In the genomic region with DNA sequence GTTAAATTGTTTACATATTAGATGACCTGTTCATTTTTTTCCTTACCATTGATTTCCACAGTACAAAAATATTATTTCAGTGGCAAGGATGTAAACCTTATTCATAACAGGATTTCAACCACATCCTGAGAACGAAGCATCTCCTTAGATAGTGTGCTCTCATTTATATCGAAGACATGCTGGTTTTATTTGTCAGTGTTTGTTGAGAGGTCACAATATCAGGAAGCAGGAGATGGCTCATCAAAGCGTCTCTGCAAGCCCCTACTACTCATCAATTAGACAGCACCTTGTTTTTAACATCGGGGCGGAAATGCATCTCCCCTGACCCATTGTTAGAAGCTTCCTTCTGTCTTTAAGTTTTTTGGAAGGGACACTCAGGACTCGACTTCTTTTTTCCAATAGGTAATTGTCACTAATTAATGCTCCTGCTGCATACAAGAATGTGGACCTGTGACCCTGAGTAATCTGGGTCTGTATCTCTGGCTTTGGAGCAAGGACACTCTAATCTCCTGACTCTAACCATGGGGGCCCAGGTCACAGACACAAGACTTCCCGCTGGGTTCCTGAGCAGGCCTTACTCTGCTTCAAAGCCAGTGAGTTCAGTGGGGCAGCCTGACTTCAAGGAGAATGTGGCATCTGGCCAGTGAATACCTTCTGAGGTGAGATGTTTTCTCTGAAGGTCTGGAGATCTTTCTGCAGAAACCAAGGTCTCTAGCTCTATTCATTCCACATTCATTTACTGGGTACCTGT, we compare ENCODE assay signal across 17 cellular contexts. TPM values are rescaled to one million over a fixed set of nuclear protein-coding genes. Genes with fewer than 3 reads are reported as not detected.
DNase-seq lines count a peak whose midpoint lies in the region; TF ChIP-seq lines count a peak whose summit lies in the region.
"Had no signal": no experiment of that assay in that cellular context is flagged by ENCODE, and none has a peak within 500 bp of the region (broad histone marks: within the 10 kb centered on the region; RNA-seq: fewer than 3 reads in every experiment).

No MANE protein-coding gene starts in this region.

- no peak overlapping the region for H2BK120ac ChIP-seq in trophoblast cell (ENCODE audit: insufficient read depth, low read length, poor library complexity)

- H3K79me2 ChIP-seq in Loucy (ENCODE audit: insufficient read depth, low read length) (no peaks in the 10 kb centered on the region), trophoblast cell (ENCODE audit: control insufficient read depth, insufficient read depth, low read length, poor library complexity) (no peaks in the 10 kb centered on the region)

- H2BK12ac ChIP-seq in trophoblast cell (ENCODE audit: low read length), result peak overlapping the region; percentile 80

- intact Hi-C loops in tibial artery (cut with DNase I; ENCODE audit: low total_unique reads), result no loop called here
- intact Hi-C loops in vagina (cut with DNase I), result no loop called here

- peak overlapping the region; percentile 47 for H3K4me2 ChIP-seq in BLaER1
- no peak overlapping the region for H3K4me2 ChIP-seq in Loucy (ENCODE audit: low read depth, low read length, poor library complexity, severe bottlenecking)
- no peak overlapping the region for H3K4me2 ChIP-seq in trophoblast cell (ENCODE audit: low read length)

- H3K27me3 ChIP-seq in BLaER1 (no peaks in the 10 kb centered on the region), Loucy (ENCODE audit: insufficient read depth, low read length, poor library complexity, severe bottlenecking) (no peaks in the 10 kb centered on the region), endodermal cell (ENCODE audit: control insufficient read depth, insufficient read depth, low read length, poor library complexity, severe bottlenecking) (no peaks in the 10 kb centered on the region), trophoblast cell (ENCODE audit: insufficient read depth, low read length) (no peaks in the 10 kb centered on the region), tibial artery (no peaks in the 10 kb centered on the region), vagina (no peaks in the 10 kb centered on the region)

- H2AFZ ChIP-seq in Loucy (ENCODE audit: low read length) (peak overlapping the region; percentile 33; the same call in 1 of the 2 replicates), trophoblast cell (ENCODE audit: insufficient read depth, low read length, poor library complexity) (no peak overlapping the region)

- TF ChIP-seq CTCF in Loucy (conservative IDR thresholded peaks at IDR 0.05; ENCODE audit: low read length), result no peak
- TF ChIP-seq CTCF in endodermal cell (conservative IDR thresholded peaks at IDR 0.05), result no peak
- no peak for TF ChIP-seq CTCF in glutamatergic neuron (IDR thresholded peaks at IDR 0.05; ENCODE audit: partially characterized antibody, unreplicated experiment)
- no peak for TF ChIP-seq CTCF in tibial artery (IDR thresholded peaks at IDR 0.05)
- no peak for TF ChIP-seq CTCF in vagina (IDR thresholded peaks at IDR 0.05)

- WGBS in endodermal cell (ENCODE audit: insufficient coverage in 1 of 2, insufficient read length in 1 of 2), 2 experiments, result 79 to 93% methylated on average over 6 to 7 of the region's 7 CpGs
- no CpG with 5 or more reads among the region's 7 CpGs for WGBS in trophoblast cell (ENCODE audit: extremely low coverage, insufficient coverage, insufficient read length)

- H3K14ac ChIP-seq in trophoblast cell (ENCODE audit: low read length), result peak overlapping the region; percentile 70

- TF ChIP-seq POLR2A in vagina (IDR thresholded peaks at IDR 0.05), result no peak

- H3K27ac ChIP-seq in BLaER1 (no peak overlapping the region), endodermal cell (ENCODE audit: low read depth, low read length) (no peak overlapping the region), trophoblast cell (ENCODE audit: low read depth, low read length) (no peak overlapping the region), tibial artery (no peak overlapping the region), vagina (no peak overlapping the region)

- H2AK5ac ChIP-seq in trophoblast cell (ENCODE audit: low read length), result no peak overlapping the region

- H3K4ac ChIP-seq in trophoblast cell (ENCODE audit: low read depth, low read length), result no peak overlapping the region

- no peaks in the 10 kb centered on the region for H3K9me3 Mint-ChIP-seq in endodermal cell
- peaks cover 1% of the 10 kb centered on the region for H3K9me3 Mint-ChIP-seq in glutamatergic neuron (ENCODE audit: unreplicated experiment)
- H3K9me3 Mint-ChIP-seq: CD4-positive, alpha-beta T cell had no signal

- no peak overlapping the region for H3K9ac ChIP-seq in BLaER1
- H3K9ac ChIP-seq in Loucy (ENCODE audit: low read depth, low read length, poor library complexity, severe bottlenecking), result no peak overlapping the region
- no peak overlapping the region for H3K9ac ChIP-seq in endodermal cell (ENCODE audit: extremely low read depth, low read length, poor library complexity, severe bottlenecking)
- H3K9ac ChIP-seq in trophoblast cell (ENCODE audit: low read length), result no peak overlapping the region

- H3K4me3 ChIP-seq in BLaER1 (no peak overlapping the region), Loucy (ENCODE audit: low read length, poor library complexity, severe bottlenecking) (no peak overlapping the region), endodermal cell (ENCODE audit: low read length) (no peak overlapping the region), trophoblast cell (ENCODE audit: low read depth, low read length) (no peak overlapping the region), tibial artery (no peak overlapping the region), vagina (no peak overlapping the region)

- peaks cover 4% of the 10 kb centered on the region for H3K79me1 ChIP-seq in trophoblast cell (ENCODE audit: low read length)

- H3K9me2 ChIP-seq in Loucy (replicated peaks; ENCODE audit: low read depth, low read length), result no peaks in the 10 kb centered on the region

- H3K4me1 Mint-ChIP-seq in endodermal cell, result peaks cover 16% of the 10 kb centered on the region
- H3K4me1 Mint-ChIP-seq in glutamatergic neuron (ENCODE audit: low read depth, unreplicated experiment), result peaks cover 1% of the 10 kb centered on the region

- no peak overlapping the region for H3K18ac ChIP-seq in trophoblast cell (ENCODE audit: low read length)

- H3K4me3 Mint-ChIP-seq in endodermal cell (no peak overlapping the region), glutamatergic neuron (ENCODE audit: unreplicated experiment) (no peak overlapping the region)
- H3K4me3 Mint-ChIP-seq: CD4-positive, alpha-beta T cell had no signal

- H2BK5ac ChIP-seq in trophoblast cell (ENCODE audit: low read depth, low read length, poor library complexity), result no peak overlapping the region

- H3K36me3 Mint-ChIP-seq in endodermal cell (ENCODE audit: low read depth) (no peaks in the 10 kb centered on the region), glutamatergic neuron (ENCODE audit: unreplicated experiment) (no peaks in the 10 kb centered on the region)

- H3K27ac Mint-ChIP-seq in endodermal cell, result no peak overlapping the region
- H3K27ac Mint-ChIP-seq in glutamatergic neuron (ENCODE audit: unreplicated experiment), result no peak overlapping the region
- H3K27ac Mint-ChIP-seq: CD4-positive, alpha-beta T cell had no signal

- H4K20me1 ChIP-seq in BLaER1, result no peaks in the 10 kb centered on the region
- no peaks in the 10 kb centered on the region for H4K20me1 ChIP-seq in Loucy (ENCODE audit: insufficient read depth, low read length, poor library complexity, severe bottlenecking)

- no peaks in the 10 kb centered on the region for H3K36me3 ChIP-seq in BLaER1
- no peaks in the 10 kb centered on the region for H3K36me3 ChIP-seq in Loucy (ENCODE audit: insufficient read depth, low read length)
- no peaks in the 10 kb centered on the region for H3K36me3 ChIP-seq in endodermal cell (ENCODE audit: control insufficient read depth, insufficient read depth, low read length)
- H3K36me3 ChIP-seq in trophoblast cell (ENCODE audit: control insufficient read depth in 1 of 2, insufficient read depth in 2 of 2, low read length in 2 of 2), result no peaks in the 10 kb centered on the region
- H3K36me3 ChIP-seq in tibial artery, result no peaks in the 10 kb centered on the region
- no peaks in the 10 kb centered on the region for H3K36me3 ChIP-seq in vagina

- peak overlapping the region; percentile 23 for H4K8ac ChIP-seq in trophoblast cell (ENCODE audit: low read depth, low read length)

- H3K9me3 ChIP-seq in BLaER1 (no peaks in the 10 kb centered on the region), Loucy (ENCODE audit: insufficient read depth, low read depth, low read length) (no peaks in the 10 kb centered on the region), endodermal cell (ENCODE audit: control insufficient read depth, low read length) (no peaks in the 10 kb centered on the region), trophoblast cell (ENCODE audit: insufficient read depth, low read depth, low read length) (no peaks in the 10 kb centered on the region), tibial artery (no peaks in the 10 kb centered on the region), vagina (no peaks in the 10 kb centered on the region)

- 0 out of 2 replicates have a peak, but pooled peaks cover 6% of the 10 kb centered on the region for H3F3A ChIP-seq in Loucy (ENCODE audit: low read depth)

- H4K12ac ChIP-seq in trophoblast cell (ENCODE audit: low read depth, low read length), result no peak overlapping the region

- H4K91ac ChIP-seq in trophoblast cell (ENCODE audit: low read depth, low read length), result no peak overlapping the region

- peak; percentile 67 for DNase-seq in endodermal cell
- DNase-seq in trophoblast cell, result no peak
- no peak for DNase-seq in glutamatergic neuron
- no peak for DNase-seq in tibial artery
- DNase-seq in EL, result no peak
- no peak for DNase-seq in vagina (ENCODE audit: extremely low spot score in 2 of 2)
- DNase-seq: 8988T; AML-193; C1 segment of cervical spinal cord; CD4-positive, alpha-beta T cell; COR-L47; DMS153; DMS79 treated with DMSO at 0.1 percent for 48 hours; GDM1; IMR-90 had no signal

- no peak overlapping the region for H3K23ac ChIP-seq in trophoblast cell (ENCODE audit: low read length)

- no peaks in the 10 kb centered on the region for H3K27me3 Mint-ChIP-seq in endodermal cell (ENCODE audit: insufficient read depth)
- no peaks in the 10 kb centered on the region for H3K27me3 Mint-ChIP-seq in glutamatergic neuron (ENCODE audit: unreplicated experiment)

- H3K4me1 ChIP-seq in BLaER1 (peaks cover 46% of the 10 kb centered on the region), Loucy (ENCODE audit: insufficient read depth, low read length, poor library complexity, severe bottlenecking) (peaks cover 29% of the 10 kb centered on the region), endodermal cell (ENCODE audit: control insufficient read depth, insufficient read depth, low read length) (no peaks in the 10 kb centered on the region), trophoblast cell (ENCODE audit: control insufficient read depth in 1 of 2, insufficient read depth in 2 of 2, low read length in 2 of 2) (peaks cover 6 to 8% of the 10 kb centered on the region in 2 experiments), tibial artery (no peaks in the 10 kb centered on the region), vagina (no peaks in the 10 kb centered on the region)

RNA-seq across cellular contexts. Expression of gene MECOM, which starts 50.3 kb away (rescaled TPM):
- total RNA-seq in endodermal cell, result under 1 TPM; 0.15 to 0.79 TPM
- polyA plus RNA-seq in endodermal cell (2013, experiment 1 of 2), result 12.8 TPM
- polyA plus RNA-seq in endodermal cell (2013, experiment 2 of 2), result 12.5 TPM
- polyA plus RNA-seq in trophoblast cell (2013), result 8.6 and 8.7 TPM in 2 replicates
- total RNA-seq in glutamatergic neuron (ENCODE audit: unreplicated experiment), result not detected
- 16.0 TPM for total RNA-seq in vagina
- total RNA-seq: CD4-positive, alpha-beta T cell had no signal
